ENCODE assay signal across 8 cellular contexts in the genomic region with DNA sequence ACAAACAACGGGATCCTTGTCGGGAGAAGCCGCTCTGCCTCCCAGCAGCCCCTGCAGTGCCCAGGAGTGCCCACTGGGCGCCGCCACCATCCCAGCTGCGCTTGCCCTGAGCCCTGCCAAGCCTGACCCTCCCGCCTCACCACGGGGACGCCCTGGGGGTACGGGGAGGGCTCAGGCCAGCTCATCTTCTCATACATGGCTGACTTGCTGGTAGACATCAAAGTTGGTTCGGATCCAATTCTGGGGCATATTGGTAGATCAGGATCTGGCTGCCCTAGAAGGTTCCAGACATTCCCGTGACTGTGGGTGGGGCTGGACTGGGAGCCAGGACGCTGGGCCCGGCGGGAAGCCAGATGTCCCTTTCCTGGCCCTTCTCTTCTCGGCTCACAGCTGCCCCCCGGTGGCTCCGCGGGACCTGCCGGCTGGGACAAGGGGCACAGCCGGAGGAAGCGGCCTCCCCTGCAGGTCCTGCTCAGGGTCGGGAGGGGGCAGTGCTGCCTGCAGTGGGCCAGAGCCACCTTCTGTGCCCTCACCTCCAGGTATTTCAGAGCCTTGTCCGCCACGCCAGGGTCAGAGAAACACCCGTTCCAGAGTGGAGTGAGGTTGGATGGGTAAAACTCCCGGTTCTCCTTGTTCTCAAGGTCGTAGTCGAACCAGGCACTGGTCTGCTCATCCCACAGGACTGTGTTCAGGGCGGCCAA. TPM values are rescaled to one million over a fixed set of nuclear protein-coding genes. Genes with fewer than 3 reads are reported as not detected.
DNase-seq lines count a peak whose midpoint lies in the region; ATAC-seq and TF ChIP-seq lines count a peak whose summit lies in the region.

No MANE protein-coding gene starts in this region.

- 4 to 9% (median 6%) methylated on average over 25 to 30 of the region's 30 CpGs for WGBS in psoas muscle, 3 donors

- H3K36me3 ChIP-seq in right atrium auricular region (no peaks in the 10 kb centered on the region), psoas muscle (ENCODE audit: insufficient read depth in 1 of 2, low read depth in 1 of 2) (no peaks in the 10 kb centered on the region)

- peak overlapping the region; percentile 49 for H3K27ac Mint-ChIP-seq in T-helper 17 cell

- no peaks in the 10 kb centered on the region for H3K27me3 ChIP-seq in right atrium auricular region
- H3K27me3 ChIP-seq in psoas muscle (ENCODE audit: insufficient read depth in 3 of 3, low read length in 2 of 3), result no peaks in the 10 kb centered on the region

- H3K27ac ChIP-seq in right atrium auricular region (peak overlapping the region; percentile 71 to 84), psoas muscle (peak overlapping the region; percentile 80)

- peak; percentile 89 for DNase-seq in GM10266 (ENCODE audit: extremely low spot score)
- DNase-seq in NCI-H146 (lab: John Stamatoyannopoulos, UW), result peak; percentile 92
- DNase-seq in T-helper 17 cell, result peak; percentile 66 to 83 (median 66)
- peak in 57 of 58 donors; percentile 69 to 100 (median 94) for DNase-seq in anterior cingulate cortex (lab: John Stamatoyannopoulos, UW)
- DNase-seq in right atrium auricular region (ENCODE audit: low spot score), result peak; percentile 81
- DNase-seq in psoas muscle, result peak; percentile 82 to 96
- peak; percentile 96 for DNase-seq in ureter (ENCODE audit: low spot score)

- H3K4me3 Mint-ChIP-seq in T-helper 17 cell, result peak overlapping the region; percentile 86

- peaks cover 1% of the 10 kb centered on the region for H3K36me3 Mint-ChIP-seq in T-helper 17 cell (ENCODE audit: low read depth)

- intact Hi-C loops in psoas muscle (cut with DNase I), result loop anchor here (2.0 to 5.0 kb wide), 2 partner anchors 102 to 269 kb away; partner anchors contain the start of gene DDX6 (in 1 of the 2)

- no peaks in the 10 kb centered on the region for H3K9me3 ChIP-seq in T-helper 17 cell (ENCODE audit: control insufficient read depth, low read length, poor library complexity, severe bottlenecking)
- H3K9me3 ChIP-seq in right atrium auricular region, result no peaks in the 10 kb centered on the region
- H3K9me3 ChIP-seq in psoas muscle, result no peaks in the 10 kb centered on the region

- ATAC-seq in HG02763 (IDR thresholded peaks at IDR 0.05; ENCODE audit: unreplicated experiment) (peak; percentile 72), T-helper 17 cell (peak; percentile 91), psoas muscle (peak; percentile 95 to 98 (median 97))

- peak overlapping the region; percentile 20 to 49 for H3K4me3 ChIP-seq in right atrium auricular region
- peak overlapping the region; percentile 69 for H3K4me3 ChIP-seq in psoas muscle

- H3K4me1 Mint-ChIP-seq in T-helper 17 cell, result peaks cover 39% of the 10 kb centered on the region

- H3K4me1 ChIP-seq in right atrium auricular region (peaks cover 0 to 8% of the 10 kb centered on the region in 2 donors), psoas muscle (peaks cover 11% of the 10 kb centered on the region)

- TF ChIP-seq CTCF in GM10266 (IDR thresholded peaks at IDR 0.05; ENCODE audit: control insufficient read depth, insufficient read depth, low read depth, missing control alignments) (peak; percentile 98), right atrium auricular region (IDR thresholded peaks at IDR 0.05) (peak; percentile 83 to 91), psoas muscle (IDR thresholded peaks at IDR 0.05) (peak; percentile 76)

- peaks cover 6% of the 10 kb centered on the region for H3K27me3 Mint-ChIP-seq in T-helper 17 cell

RNA-seq across cellular contexts. Expression of gene TREH, which starts 10.6 kb away (rescaled TPM):
- total RNA-seq in T-helper 17 cell, result not detected
- not detected for total RNA-seq in right atrium auricular region
- not detected for total RNA-seq in psoas muscle
- under 1 TPM; 0.17 to 0.23 (median 0.17) TPM for polyA plus RNA-seq in psoas muscle
- 0.44 TPM for total RNA-seq in ureter

Comparison
In these comparisons a context has a peak if more than half of its experiments do, and no peak if none do; other contexts are left out.
1. Peak in every context shown above with its lines: DNase-seq, ATAC-seq, H3K4me3 ChIP-seq and H3K27ac ChIP-seq.